In genomic region chr14:49975286-49975685, GRCh38 we compare ENCODE assay signal across 9 cellular contexts.
DNase-seq lines count a peak whose midpoint lies in the region; TF ChIP-seq lines count a peak whose summit lies in the region.
"Had no signal": no experiment of that assay in that cellular context is flagged by ENCODE, and none has a peak within 500 bp of the region (broad histone marks: within the 10 kb centered on the region; RNA-seq: fewer than 3 reads in every experiment).

No MANE protein-coding gene starts in this region.

- 0% methylated on average over 2 of the region's 2 CpGs for WGBS in mammary epithelial cell (ENCODE audit: low coverage, missing lambda C conversion rate)
- WGBS in H9 (ENCODE audit: extremely low coverage, insufficient read length, low lambda C conversion rate) = no CpG with 5 or more reads among the region's 2 CpGs

- intact Hi-C loops in mammary epithelial cell (cut with micrococcal nuclease) = loop anchor here (1.0 kb wide), 1 partner anchor 24 kb away; no protein-coding TSS in a partner anchor

- H3K9me3 ChIP-seq in mammary epithelial cell (replicated peaks; ENCODE audit: insufficient read depth, low read length) = no peaks in the 10 kb centered on the region
- no peaks in the 10 kb centered on the region for H3K9me3 ChIP-seq in mucosa of rectum (ENCODE audit: control insufficient read depth in 2 of 2, low read length in 2 of 2)
- H3K9me3 ChIP-seq in H9 (ENCODE audit: control insufficient read depth, low read depth, low read length) = no peaks in the 10 kb centered on the region

- H3K4me3 Mint-ChIP-seq in H9 = no peak overlapping the region

- H3K27me3 Mint-ChIP-seq in H9 (ENCODE audit: low read depth) = peaks cover 6% of the 10 kb centered on the region

- H4K91ac ChIP-seq in H9 (ENCODE audit: insufficient read length, low read depth, low read length) = no peak overlapping the region

- in situ Hi-C loops in ACHN (cut with HindIII; ENCODE audit: low pct_ligation_motif_present, low pct_unique_long_range_greater_than_20kb, low sequenced_read_pairs) = no loop called here
- in situ Hi-C loops in mammary epithelial cell (cut with MboI; ENCODE audit: low sequenced_read_pairs in 2 of 2) = no loop called here

- H3K27me3 ChIP-seq in mammary epithelial cell (ENCODE audit: insufficient read depth, low read length) = no peaks in the 10 kb centered on the region
- no peaks in the 10 kb centered on the region for H3K27me3 ChIP-seq in mucosa of rectum (ENCODE audit: control insufficient read depth in 2 of 2, insufficient read depth in 2 of 2, low read length in 2 of 2)
- H3K27me3 ChIP-seq in H9 (ENCODE audit: insufficient read depth, low read length) = no peaks in the 10 kb centered on the region; the same call in 1 of the 2 replicates

- H3K36me3 ChIP-seq in mammary epithelial cell (ENCODE audit: insufficient read depth, low read length) (no peaks in the 10 kb centered on the region), mucosa of rectum (ENCODE audit: control insufficient read depth in 2 of 2, insufficient read depth in 2 of 2, low read length in 2 of 2) (no peaks in the 10 kb centered on the region)

- no peak overlapping the region for H4K8ac ChIP-seq in H9 (replicated peaks; ENCODE audit: insufficient read length, low read depth, low read length)

- H3K18ac ChIP-seq in H9 (ENCODE audit: insufficient read length, low read depth, low read length) = no peak overlapping the region

- H3K9ac ChIP-seq in mammary epithelial cell (ENCODE audit: insufficient read depth, low read length) (no peak overlapping the region), mucosa of rectum (ENCODE audit: low read depth in 1 of 2, low read length in 2 of 2) (peak overlapping the region; percentile 0 to 14), H9 (ENCODE audit: extremely low read depth, insufficient read length, low read length) (no peak overlapping the region)

- H2BK20ac ChIP-seq in H9 (ENCODE audit: low read depth, low read length, poor library complexity, severe bottlenecking) = no peak overlapping the region

- peak overlapping the region; percentile 43 for H3K27ac ChIP-seq in mammary epithelial cell (ENCODE audit: insufficient read depth, low read depth, low read length)
- peak overlapping the region; percentile 73 to 74 for H3K27ac ChIP-seq in mucosa of rectum (ENCODE audit: low read depth in 2 of 2, low read length in 2 of 2)
- H3K27ac ChIP-seq in H9 (ENCODE audit: insufficient read length, low read depth, low read length) = no peak overlapping the region

- no peak overlapping the region for H4K5ac ChIP-seq in H9 (ENCODE audit: insufficient read length, low read depth, low read length)

- DNase-seq in ACHN (peak; percentile 87), HS-5 (ENCODE audit: low read depth) (peak; percentile 83), mammary epithelial cell (peak; percentile 81), H9 (no peak), KG1 (lab: John Stamatoyannopoulos, UW) (no peak), NCI-H1436 treated with DMSO at 0.1 percent for 48 hours (lab: John Stamatoyannopoulos, UW) (no peak), NCI-H2081 (lab: John Stamatoyannopoulos, UW) (no peak)
- DNase-seq: DND-41 had no signal

- H3K56ac ChIP-seq in H9 (ENCODE audit: insufficient read length, low read depth, low read length) = no peak overlapping the region

- no peaks in the 10 kb centered on the region for H4K20me1 ChIP-seq in mammary epithelial cell (ENCODE audit: insufficient read depth, low read length)
- no peaks in the 10 kb centered on the region for H4K20me1 ChIP-seq in H9 (ENCODE audit: control insufficient read depth, insufficient read depth, insufficient read length)

- H2BK12ac ChIP-seq in H9 (ENCODE audit: insufficient read length, low read depth, low read length) = no peak overlapping the region

- peaks cover 6 to 17% of the 10 kb centered on the region in 2 experiments; a peak in 3 of 4 replicates for H3K4me1 Mint-ChIP-seq in H9

- H3K4me2 ChIP-seq in mammary epithelial cell (ENCODE audit: insufficient read depth, low read depth, low read length) (no peak overlapping the region), H9 (ENCODE audit: insufficient read depth, insufficient read length, low read length) (no peak overlapping the region)

- H2BK5ac ChIP-seq in H9 (ENCODE audit: insufficient read length, low read length) = no peak overlapping the region

- no peak overlapping the region for H3K4ac ChIP-seq in H9 (ENCODE audit: low read depth, low read length)

- CTCF ChIA-PET in mammary epithelial cell (lab: Charles Lee; ENCODE audit: low non-redundant PET) = interaction anchor here (0.7 kb wide), 1 partner anchor 123 kb away, joined by 4 read pairs; the partner anchor contains the start of gene NEMF

- H3K14ac ChIP-seq in H9 (ENCODE audit: insufficient read depth, low read length) = no peak overlapping the region

- H3K23me2 ChIP-seq in H9 (ENCODE audit: insufficient read length, low read depth, low read length, poor library complexity, severe bottlenecking) = no peaks in the 10 kb centered on the region

- H3K27ac Mint-ChIP-seq in H9 = no peak overlapping the region

- no peak overlapping the region for H2BK120ac ChIP-seq in H9 (ENCODE audit: low read depth, low read length, poor library complexity, severe bottlenecking)

- TF ChIP-seq CTCF in mammary epithelial cell (conservative IDR thresholded peaks at IDR 0.05 in 1 of 2, IDR thresholded peaks at IDR 0.05 in 1 of 2; ENCODE audit: extremely low read depth in 1 of 2, insufficient read depth in 1 of 2, low read depth in 1 of 2, low read length in 2 of 2) = no peak
- no peak for TF ChIP-seq CTCF in H9 (conservative IDR thresholded peaks at IDR 0.05)

- no TSS peak for BruUV-seq in mammary epithelial cell (replicated peaks; lab: Mats Ljungman, UMichigan)

- H3K23ac ChIP-seq in H9 (ENCODE audit: insufficient read length, low read depth, low read length) = no peak overlapping the region

- no peak overlapping the region for H2AK5ac ChIP-seq in H9 (ENCODE audit: insufficient read length, low read length)

- no peaks in the 10 kb centered on the region for H3K79me1 ChIP-seq in H9 (ENCODE audit: insufficient read depth, low read depth, low read length, poor library complexity, severe bottlenecking)

- peaks cover 57% of the 10 kb centered on the region for H3K4me1 ChIP-seq in mammary epithelial cell (ENCODE audit: insufficient read depth, low read length)
- peaks cover 59 to 60% of the 10 kb centered on the region in 2 donors for H3K4me1 ChIP-seq in mucosa of rectum (ENCODE audit: control insufficient read depth in 2 of 2, insufficient read depth in 2 of 2, low read length in 2 of 2)
- H3K4me1 ChIP-seq in H9 (ENCODE audit: insufficient read depth, low read length) = no peaks in the 10 kb centered on the region; the same call in 1 of the 2 replicates

- H3K79me2 ChIP-seq in mammary epithelial cell (ENCODE audit: insufficient read depth, low read length) = no peaks in the 10 kb centered on the region
- no peaks in the 10 kb centered on the region for H3K79me2 ChIP-seq in H9 (ENCODE audit: insufficient read depth, low read length)

- no peak overlapping the region for H3T11ph ChIP-seq in H9 (ENCODE audit: low read length)

- H3K4me3 ChIP-seq in mammary epithelial cell (replicated peaks in 1 of 3; ENCODE audit: insufficient read depth in 1 of 3, low read depth in 2 of 3, low read length in 3 of 3) (no peak overlapping the region), mucosa of rectum (ENCODE audit: low read length in 2 of 2) (no peak overlapping the region)

- H3K9me3 Mint-ChIP-seq in H9 = no peaks in the 10 kb centered on the region

- H3K36me3 Mint-ChIP-seq in H9 (ENCODE audit: insufficient read depth in 1 of 3, low read depth in 3 of 3) = no peaks in the 10 kb centered on the region

- dilution Hi-C loops in mammary epithelial cell (cut with HindIII; ENCODE audit: low sequenced_read_pairs) = no loop called here

- H2AFZ ChIP-seq in mammary epithelial cell (ENCODE audit: low read depth, low read length) = no peak overlapping the region
- H2AFZ ChIP-seq in H9 (ENCODE audit: low read length) = no peak overlapping the region

- no peak overlapping the region for H2BK15ac ChIP-seq in H9 (ENCODE audit: low read depth, low read length)

Comparison
In these comparisons a context has a peak if more than half of its experiments do, and no peak if none do; other contexts are left out.
1. DNase-seq: peak in ACHN (single experiment), HS-5 (single experiment) and mammary epithelial cell (single experiment); none in H9 (single experiment), KG1 (single experiment), NCI-H1436 treated with DMSO at 0.1 percent for 48 hours (single experiment) and NCI-H2081 (0 of 2).
2. H3K9ac ChIP-seq: peak in mucosa of rectum (2 of 2); none in mammary epithelial cell (single experiment) and H9 (single experiment).